9 cellular contexts compared by ENCODE assay signal in the genomic region with DNA sequence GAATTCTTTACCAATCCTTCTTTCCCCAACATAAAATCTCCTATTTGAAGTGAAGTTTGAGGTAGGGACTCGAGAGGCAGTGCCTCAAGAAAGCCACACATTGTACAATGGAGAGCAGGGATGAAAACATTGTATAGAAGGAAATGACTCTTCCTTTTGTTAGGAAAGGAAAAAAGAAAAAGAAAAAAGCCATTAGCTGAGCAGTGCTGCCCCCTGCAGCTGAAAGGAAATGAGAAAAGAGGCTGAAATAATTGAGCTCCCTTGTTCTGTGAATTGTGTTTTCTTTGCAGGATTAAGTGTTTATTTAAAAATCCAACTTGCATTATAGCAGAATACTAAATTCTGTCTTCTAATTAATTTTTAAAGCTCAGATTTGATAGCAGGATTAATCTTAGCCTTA.
DNase-seq lines count a peak whose midpoint lies in the region; ATAC-seq, FAIRE-seq and TF ChIP-seq lines count a peak whose summit lies in the region.
"Had no signal": no experiment of that assay in that cellular context is flagged by ENCODE, and none has a peak within 500 bp of the region (broad histone marks: within the 10 kb centered on the region; RNA-seq: fewer than 3 reads in every experiment).

No MANE protein-coding gene starts in this region.

- no peaks in the 10 kb centered on the region for H3K36me3 ChIP-seq in endothelial cell of umbilical vein (ENCODE audit: control insufficient read depth in 2 of 2, extremely low read depth in 1 of 2, insufficient read depth in 2 of 2, low read length in 2 of 2)

- FAIRE-seq in endothelial cell of umbilical vein (lab: Jason Lieb, UNC), result peak; percentile 93
- FAIRE-seq: A204.1 had no signal

- H3K9me3 ChIP-seq in endothelial cell of umbilical vein (replicated peaks; ENCODE audit: control insufficient read depth, insufficient read depth, low read length), result no peaks in the 10 kb centered on the region

- no peak for ATAC-seq in GM21515 (IDR thresholded peaks at IDR 0.05; ENCODE audit: unreplicated experiment)
- ATAC-seq in GM18505 (IDR thresholded peaks at IDR 0.05; ENCODE audit: unreplicated experiment), result no peak

- intact Hi-C loops in endothelial cell of umbilical vein (cut with micrococcal nuclease), result loop anchor here (2.0 to 5.0 kb wide), 2 partner anchors 88 to 219 kb away; no protein-coding TSS in a partner anchor

- POLR2A ChIA-PET in endothelial cell of umbilical vein (lab: Charles Lee), result interaction anchor here (1.1 kb wide), 1 partner anchor 88 kb away, joined by 3 read pairs; no protein-coding TSS in a partner anchor

- peak; percentile 53 for DNase-seq in DMS 273 (lab: John Stamatoyannopoulos, UW; ENCODE audit: unreplicated experiment)
- DNase-seq in DMS 273 treated with DMSO at 0.1 percent for 48 hours (lab: John Stamatoyannopoulos, UW), result no peak
- peak; percentile 60 for DNase-seq in NCI-H748 treated with DMSO at 0.1 percent for 48 hours (lab: John Stamatoyannopoulos, UW)
- peak; percentile 84 for DNase-seq in endothelial cell of umbilical vein (ENCODE audit: low read depth, low spot score)
- DNase-seq in retinal pigment epithelial cell (ENCODE audit: low read depth), result no peak
- no peak for DNase-seq in NCI-H2171 (lab: John Stamatoyannopoulos, UW)

- H3K9ac ChIP-seq in endothelial cell of umbilical vein (replicated peaks; ENCODE audit: extremely low read depth, insufficient read depth, low read length), result no peak overlapping the region

- BruUV-seq in endothelial cell of umbilical vein (replicated peaks; lab: Mats Ljungman, UMichigan), result no TSS peak

- TF ChIP-seq CTCF in endothelial cell of umbilical vein (IDR thresholded peaks at IDR 0.05; ENCODE audit: extremely low read depth in 1 of 2, insufficient read depth in 1 of 2, low read depth in 1 of 2, low read length in 2 of 2) (peak; percentile 60 to 62), retinal pigment epithelial cell (conservative IDR thresholded peaks at IDR 0.05; ENCODE audit: low read depth, low read length) (peak; percentile 72)

- dilution Hi-C loops in endothelial cell of umbilical vein (cut with MboI; ENCODE audit: extremely low pct_ligation_motif_present, low sequenced_read_pairs), result no loop called here

- H3K4me3 ChIP-seq in endothelial cell of umbilical vein (replicated peaks in 1 of 3; ENCODE audit: insufficient read depth in 1 of 3, low read depth in 1 of 3, low read length in 3 of 3) (no peak overlapping the region), retinal pigment epithelial cell (ENCODE audit: low read length) (no peak overlapping the region)

- TF ChIP-seq POLR2A in endothelial cell of umbilical vein (IDR thresholded peaks at IDR 0.05; ENCODE audit: low read depth, low read length) (no peak), GM18505 (IDR thresholded peaks at IDR 0.05; ENCODE audit: borderline replicate concordance, extremely low read depth, insufficient read depth, insufficient read length) (no peak)

- H3K9me1 ChIP-seq in endothelial cell of umbilical vein (replicated peaks; ENCODE audit: control insufficient read depth, extremely low read depth, insufficient read depth, low read length), result no peaks in the 10 kb centered on the region

- H3K27me3 ChIP-seq in endothelial cell of umbilical vein (ENCODE audit: control insufficient read depth in 2 of 2, insufficient read depth in 2 of 2, low read length in 2 of 2), result no peaks in the 10 kb centered on the region

- H3K4me2 ChIP-seq in endothelial cell of umbilical vein (ENCODE audit: insufficient read depth, low read length), result no peak overlapping the region

- no peaks in the 10 kb centered on the region for H3K79me2 ChIP-seq in endothelial cell of umbilical vein (ENCODE audit: control insufficient read depth, insufficient read depth, low read length)

- peak overlapping the region; percentile 10 for H2AFZ ChIP-seq in endothelial cell of umbilical vein (ENCODE audit: low read depth, low read length)

- CTCF ChIA-PET in endothelial cell of umbilical vein (lab: Charles Lee), result interaction anchor here (0.6 to 2.5 kb wide), 75 partner anchors 10 to 797 kb away, joined by 3 to 42 read pairs (median 5); partner anchors contain the start of genes SAMD5 and SASH1

- H4K20me1 ChIP-seq in endothelial cell of umbilical vein (replicated peaks; ENCODE audit: control insufficient read depth, extremely low read depth, insufficient read depth, low read length), result no peaks in the 10 kb centered on the region

- H3K4me1 ChIP-seq in endothelial cell of umbilical vein (ENCODE audit: control insufficient read depth, extremely low read depth, insufficient read depth, low read length), result peaks cover 5% of the 10 kb centered on the region

- peak overlapping the region; percentile 56 for H3K27ac ChIP-seq in endothelial cell of umbilical vein (ENCODE audit: insufficient read depth, low read depth, low read length)

TF ChIP-seq in endothelial cell of umbilical vein, 7 proteins besides CTCF, POLR2A, EP300 and RAD21:
- no peak for TF ChIP-seq MAX (IDR thresholded peaks at IDR 0.05; ENCODE audit: insufficient read depth, insufficient read length)
- TF ChIP-seq JUN (IDR thresholded peaks at IDR 0.05; ENCODE audit: borderline replicate concordance, insufficient read depth, insufficient read length, low read depth), result peak; percentile 33
- TF ChIP-seq MYC (IDR thresholded peaks at IDR 0.05; ENCODE audit: low read depth, low read length), result no peak
- no peak for TF ChIP-seq FOS (IDR thresholded peaks at IDR 0.05; ENCODE audit: borderline replicate concordance, insufficient read depth, low read length)

Comparison
In these comparisons a context has a peak if more than half of its experiments do, and no peak if none do; other contexts are left out.
1. DNase-seq: peak in DMS 273 (single experiment), NCI-H748 treated with DMSO at 0.1 percent for 48 hours (single experiment) and endothelial cell of umbilical vein (single experiment); none in DMS 273 treated with DMSO at 0.1 percent for 48 hours (single experiment), retinal pigment epithelial cell (single experiment) and NCI-H2171 (single experiment).